13 cellular contexts compared by ENCODE assay signal in genomic region chr9:136329211-136329627, GRCh38. TPM values are rescaled to one million over a fixed set of nuclear protein-coding genes. Genes with fewer than 3 reads are reported as not detected.
DNase-seq lines count a peak whose midpoint lies in the region; ATAC-seq and TF ChIP-seq lines count a peak whose summit lies in the region.
"Had no signal": no experiment of that assay in that cellular context is flagged by ENCODE, and none has a peak within 500 bp of the region (broad histone marks: within the 10 kb centered on the region; RNA-seq: fewer than 3 reads in every experiment).

No MANE protein-coding gene starts in this region.

- H4K5ac ChIP-seq in mesendoderm (ENCODE audit: low read length): no peak overlapping the region

- H2AK5ac ChIP-seq in mesendoderm (ENCODE audit: low read length): no peak overlapping the region

- no peak overlapping the region for H2BK15ac ChIP-seq in mesendoderm (replicated peaks; ENCODE audit: low read depth)

- no peaks in the 10 kb centered on the region for H3K9me3 Mint-ChIP-seq in progenitor cell of endocrine pancreas (ENCODE audit: low read depth)
- H3K9me3 Mint-ChIP-seq: IgD-negative memory B cell; naive thymus-derived CD8-positive, alpha-beta T cell had no signal

- no peak overlapping the region for H3K4ac ChIP-seq in mesendoderm (ENCODE audit: low read depth, low read length)

- no peaks in the 10 kb centered on the region for H3K79me1 ChIP-seq in mesendoderm (ENCODE audit: low read length)

- no peak overlapping the region for H3K18ac ChIP-seq in mesendoderm (ENCODE audit: low read length)

- peak overlapping the region; percentile 90 for H3K9ac ChIP-seq in BLaER1
- no peak overlapping the region for H3K9ac ChIP-seq in mesendoderm (ENCODE audit: low read length)

- H3K9me3 ChIP-seq in BLaER1 (no peaks in the 10 kb centered on the region), SJCRH30 (replicated peaks) (no peaks in the 10 kb centered on the region)
- H3K9me3 ChIP-seq: tibial artery had no signal

- H3K4me3 ChIP-seq in BLaER1: peak overlapping the region; percentile 82
- peak overlapping the region; percentile 76 for H3K4me3 ChIP-seq in SJCRH30
- H3K4me3 ChIP-seq in fibroblast of mammary gland (ENCODE audit: control insufficient read depth, low read depth, low read length): peak overlapping the region; percentile 77
- H3K4me3 ChIP-seq in mesendoderm (ENCODE audit: low read length): no peak overlapping the region

- H3K36me3 Mint-ChIP-seq in progenitor cell of endocrine pancreas (ENCODE audit: insufficient read depth): no peaks in the 10 kb centered on the region
- H3K36me3 Mint-ChIP-seq: IgD-negative memory B cell; naive thymus-derived CD8-positive, alpha-beta T cell had no signal

- H3K27ac ChIP-seq in BLaER1 (peak overlapping the region; percentile 99), SJCRH30 (peak overlapping the region; percentile 63), mesendoderm (ENCODE audit: low read depth, low read length) (no peak overlapping the region)

- H3K4me2 ChIP-seq in BLaER1: peak overlapping the region; percentile 100
- no peak overlapping the region for H3K4me2 ChIP-seq in mesendoderm (ENCODE audit: low read length)

- H3K4me1 ChIP-seq in BLaER1: peaks cover 76% of the 10 kb centered on the region
- peaks cover 20% of the 10 kb centered on the region for H3K4me1 ChIP-seq in SJCRH30
- H3K4me1 ChIP-seq in mesendoderm (ENCODE audit: control insufficient read depth, low read depth, low read length): peaks cover 5% of the 10 kb centered on the region

- H2BK120ac ChIP-seq in mesendoderm (ENCODE audit: low read depth, low read length): no peak overlapping the region

- no peak for DNase-seq in SJCRH30
- no peak for DNase-seq in fibroblast of mammary gland (ENCODE audit: low read depth)
- no peak for DNase-seq in progenitor cell of endocrine pancreas (ENCODE audit: low spot score, unreplicated experiment)
- DNase-seq in mesendoderm: no peak
- DNase-seq in dermis blood vessel endothelial cell: no peak
- DNase-seq in OCI-M2 (lab: John Stamatoyannopoulos, UW; ENCODE audit: unreplicated experiment): no peak
- DNase-seq: cerebellar nuclear complex; naive thymus-derived CD8-positive, alpha-beta T cell; NCI-H345; tibial artery had no signal

- H4K8ac ChIP-seq in mesendoderm (ENCODE audit: low read depth, low read length): no peak overlapping the region

- peak overlapping the region; percentile 73 for H3K4me3 Mint-ChIP-seq in progenitor cell of endocrine pancreas (ENCODE audit: low read depth)

- no peak for ATAC-seq in GM18511 (IDR thresholded peaks at IDR 0.05; ENCODE audit: unreplicated experiment)
- ATAC-seq: naive thymus-derived CD8-positive, alpha-beta T cell had no signal

- peaks cover 2% of the 10 kb centered on the region for H3K79me2 ChIP-seq in mesendoderm (ENCODE audit: control insufficient read depth, insufficient read depth, low read length)

- no peaks in the 10 kb centered on the region for H3K27me3 ChIP-seq in BLaER1
- H3K27me3 ChIP-seq in SJCRH30: no peaks in the 10 kb centered on the region
- no peaks in the 10 kb centered on the region for H3K27me3 ChIP-seq in mesendoderm (ENCODE audit: insufficient read depth, low read length, poor library complexity)
- H3K27me3 ChIP-seq: tibial artery had no signal

- H3K4me1 Mint-ChIP-seq in progenitor cell of endocrine pancreas (ENCODE audit: low read depth): peaks cover 6% of the 10 kb centered on the region
- H3K4me1 Mint-ChIP-seq: IgD-negative memory B cell had no signal

- no peak overlapping the region for H2BK5ac ChIP-seq in mesendoderm (ENCODE audit: low read length)

- no peak overlapping the region for H3K56ac ChIP-seq in mesendoderm (ENCODE audit: low read length)

- no CpG with 5 or more reads among the region's 19 CpGs for WGBS in mesendoderm (ENCODE audit: extremely low coverage, insufficient coverage, low lambda C conversion rate)

- peaks cover 43% of the 10 kb centered on the region for H3K36me3 ChIP-seq in BLaER1
- H3K36me3 ChIP-seq in SJCRH30: peaks cover 14% of the 10 kb centered on the region
- no peaks in the 10 kb centered on the region for H3K36me3 ChIP-seq in mesendoderm (ENCODE audit: control insufficient read depth, insufficient read depth, low read length)

- H3K27me3 Mint-ChIP-seq in progenitor cell of endocrine pancreas: no peaks in the 10 kb centered on the region

- no peak overlapping the region for H3K23ac ChIP-seq in mesendoderm (ENCODE audit: low read length)

- H4K20me1 ChIP-seq in BLaER1: peaks cover 63% of the 10 kb centered on the region

- TF ChIP-seq CTCF in fibroblast of mammary gland (conservative IDR thresholded peaks at IDR 0.05; ENCODE audit: control insufficient read depth, insufficient read depth, low read depth, low read length): no peak
- no peak for TF ChIP-seq CTCF in progenitor cell of endocrine pancreas (IDR thresholded peaks at IDR 0.05; ENCODE audit: unreplicated experiment)

- no peak overlapping the region for H3K27ac Mint-ChIP-seq in progenitor cell of endocrine pancreas
- H3K27ac Mint-ChIP-seq: IgD-negative memory B cell had no signal

RNA-seq across cellular contexts. Expression of gene GPSM1, which starts 1.9 kb away (rescaled TPM):
- total RNA-seq in SJCRH30 (2014; rRNA removed; shearing (Covaris generic)): 52.5 and 57.2 TPM in 2 replicates
- 79.2 and 82.2 TPM in 2 replicates for total RNA-seq in progenitor cell of endocrine pancreas
- polyA plus RNA-seq in mesendoderm (2013, experiment 1 of 2): 8.2 TPM
- polyA plus RNA-seq in mesendoderm (2013, experiment 2 of 2): 8.6 TPM
- total RNA-seq in dermis blood vessel endothelial cell: 27.2 and 37.1 TPM in 2 replicates
- polyA plus RNA-seq: IgD-negative memory B cell had no signal

RNA-seq across cellular contexts. Expression of gene CCDC187, which starts 25.3 kb away (rescaled TPM):
- total RNA-seq in SJCRH30 (2014; rRNA removed; shearing (Covaris generic)): 0.05 TPM in 1 of 2 replicates, not detected in the other
- total RNA-seq in progenitor cell of endocrine pancreas (1.2 and 1.4 TPM in 2 replicates), dermis blood vessel endothelial cell (not detected in 2 replicates)
- polyA plus RNA-seq in mesendoderm (2013, experiment 1 of 2): under 0.01 TPM
- polyA plus RNA-seq in mesendoderm (2013, experiment 2 of 2): under 0.01 TPM
- total RNA-seq: naive thymus-derived CD8-positive, alpha-beta T cell had no signal
- polyA plus RNA-seq: naive thymus-derived CD8-positive, alpha-beta T cell had no signal

RNA-seq across cellular contexts. Expression of gene DNLZ, which starts 34.3 kb away (rescaled TPM):
- 17.0 and 19.4 TPM in 2 replicates for total RNA-seq in SJCRH30 (2014; rRNA removed; shearing (Covaris generic))
- total RNA-seq in progenitor cell of endocrine pancreas (16.2 and 18.4 TPM in 2 replicates), dermis blood vessel endothelial cell (15.4 and 34.5 TPM in 2 replicates)
- 18.9 TPM for polyA plus RNA-seq in mesendoderm (2013, experiment 1 of 2)
- polyA plus RNA-seq in mesendoderm (2013, experiment 2 of 2): 19.7 TPM

RNA-seq across cellular contexts. Expression of gene CARD9, which starts 44.2 kb away (rescaled TPM):
- 8.8 and 11.8 TPM in 2 replicates for total RNA-seq in SJCRH30 (2014; rRNA removed; shearing (Covaris generic))
- total RNA-seq in progenitor cell of endocrine pancreas (1.6 and 2.0 TPM in 2 replicates), dermis blood vessel endothelial cell (0.34 and 1.1 TPM in 2 replicates)
- polyA plus RNA-seq in mesendoderm (2013, experiment 1 of 2): 0.29 TPM
- polyA plus RNA-seq in mesendoderm (2013, experiment 2 of 2): 0.20 TPM
